ENCODE assay signal across 8 cellular contexts in the genomic region with DNA sequence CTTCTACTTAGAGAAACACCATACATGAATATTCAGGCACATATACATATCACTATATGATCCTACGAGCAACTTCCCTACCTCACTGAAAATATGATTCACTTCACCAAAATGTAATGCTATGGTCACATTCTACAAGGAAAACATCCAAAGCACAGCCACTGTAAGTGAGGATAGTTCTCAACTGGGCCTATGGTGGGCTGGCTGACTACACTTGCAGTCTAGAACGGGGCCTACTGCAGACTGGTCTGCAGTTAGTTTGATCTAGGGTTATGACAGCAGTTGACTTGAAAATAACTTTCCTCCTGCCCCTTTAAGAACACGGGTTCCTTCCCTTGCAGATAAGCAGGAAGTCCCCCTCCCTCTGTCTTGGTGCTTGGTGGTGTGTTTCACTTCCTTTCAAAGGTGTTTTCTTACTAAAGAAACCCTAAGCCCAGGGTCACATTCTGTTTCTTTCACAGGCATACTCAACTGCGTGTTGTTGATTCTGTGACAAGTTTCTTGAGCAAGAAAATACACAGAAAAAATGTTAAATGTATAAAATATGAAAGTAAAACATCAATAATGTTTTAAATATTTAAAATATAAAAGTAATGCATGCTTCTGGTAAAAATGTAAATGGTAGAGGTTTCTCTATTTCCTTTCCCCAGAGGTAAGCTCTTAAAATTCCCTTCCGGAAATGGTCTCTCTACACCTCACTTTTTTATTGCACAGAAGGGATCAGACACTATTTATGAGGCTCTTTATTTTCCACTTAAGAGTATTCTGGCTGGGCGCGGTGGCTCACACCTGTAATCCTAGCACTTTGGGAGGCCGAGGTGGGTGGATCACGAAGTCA. TPM values are rescaled to one million over a fixed set of nuclear protein-coding genes. Genes with fewer than 3 reads are reported as not detected.
A peak's percentile ranks its signal among the peaks of the same experiment; 100 is the strongest.
DNase-seq lines count a peak whose midpoint lies in the region; ATAC-seq, FAIRE-seq and TF ChIP-seq lines count a peak whose summit lies in the region.

No MANE protein-coding gene starts in this region.

- TF ChIP-seq CTCF in GM12865 (IDR thresholded peaks at IDR 0.05; ENCODE audit: insufficient read depth, low read depth, low read length, missing control alignments) = no peak
- TF ChIP-seq CTCF in endothelial cell (IDR thresholded peaks at IDR 0.05; ENCODE audit: unreplicated experiment) = no peak
- TF ChIP-seq CTCF in neural progenitor cell (IDR thresholded peaks at IDR 0.05) = no peak

- peak overlapping the region; percentile 67 for H3K4me3 ChIP-seq in GM12865 (ENCODE audit: low read depth, low read length)
- H3K4me3 ChIP-seq in HUES6 (ENCODE audit: low read depth, low read length) = no peak overlapping the region
- no peak overlapping the region for H3K4me3 ChIP-seq in neural progenitor cell

- H3K27me3 Mint-ChIP-seq in endothelial cell (ENCODE audit: unreplicated experiment) (no peaks in the 10 kb centered on the region), neural progenitor cell (ENCODE audit: insufficient read depth, low read depth) (no peaks in the 10 kb centered on the region)

- DNase-seq in GM12865 (ENCODE audit: low read depth) (peak; percentile 92), UCSD-AML1 (lab: John Stamatoyannopoulos, UW; ENCODE audit: unreplicated experiment) (peak; percentile 54), endothelial cell (ENCODE audit: low spot score) (no peak), neural progenitor cell (ENCODE audit: low spot score) (no peak), NCI-H2171 treated with DMSO at 0.1 percent for 48 hours (lab: John Stamatoyannopoulos, UW) (no peak), H54 (ENCODE audit: insufficient read length, low spot score) (no peak)

- H3K9me3 Mint-ChIP-seq in endothelial cell (ENCODE audit: unreplicated experiment) = no peaks in the 10 kb centered on the region
- peaks cover 12% of the 10 kb centered on the region for H3K9me3 Mint-ChIP-seq in neural progenitor cell

- no peak overlapping the region for H3K4me2 ChIP-seq in neural progenitor cell

- peaks cover 16% of the 10 kb centered on the region for H3K4me1 Mint-ChIP-seq in endothelial cell (ENCODE audit: unreplicated experiment)
- no peaks in the 10 kb centered on the region for H3K4me1 Mint-ChIP-seq in neural progenitor cell

- peaks cover 12% of the 10 kb centered on the region; the same call in 1 of the 2 replicates for H3K4me1 ChIP-seq in HUES6 (ENCODE audit: control insufficient read depth, insufficient read depth, low read length)
- no peaks in the 10 kb centered on the region for H3K4me1 ChIP-seq in neural progenitor cell

- H3K27ac ChIP-seq in HUES6 (ENCODE audit: low read depth, low read length) (peak overlapping the region; percentile 10; the same call in 1 of the 2 replicates), neural progenitor cell (no peak overlapping the region)

- peak; percentile 54 for ATAC-seq in GM21619 (IDR thresholded peaks at IDR 0.05; ENCODE audit: unreplicated experiment)

- H3K36me3 Mint-ChIP-seq in endothelial cell (ENCODE audit: low read depth, unreplicated experiment) (no peaks in the 10 kb centered on the region), neural progenitor cell (no peaks in the 10 kb centered on the region)

- peak overlapping the region; percentile 42 for H3K4me3 Mint-ChIP-seq in endothelial cell (ENCODE audit: unreplicated experiment)
- no peak overlapping the region for H3K4me3 Mint-ChIP-seq in neural progenitor cell

- TF ChIP-seq POLR2A in H54 (IDR thresholded peaks at IDR 0.05; ENCODE audit: low read depth, low read length) = no peak

- peaks cover 7% of the 10 kb centered on the region for H3K9me3 ChIP-seq in HUES6 (ENCODE audit: control insufficient read depth, insufficient read depth, low read depth, low read length)
- H3K9me3 ChIP-seq in neural progenitor cell (ENCODE audit: low read depth) = no peaks in the 10 kb centered on the region

- H3K27me3 ChIP-seq in HUES6 (ENCODE audit: control insufficient read depth, insufficient read depth, low read length) (no peaks in the 10 kb centered on the region), neural progenitor cell (no peaks in the 10 kb centered on the region)

- H3K9ac ChIP-seq in HUES6 (ENCODE audit: low read length) = no peak overlapping the region
- H3K9ac ChIP-seq in neural progenitor cell = no peak overlapping the region

- peak overlapping the region; percentile 89 for H3K27ac Mint-ChIP-seq in endothelial cell (ENCODE audit: unreplicated experiment)
- peak overlapping the region; percentile 40 for H3K27ac Mint-ChIP-seq in neural progenitor cell

- no peaks in the 10 kb centered on the region for H3K79me2 ChIP-seq in neural progenitor cell (ENCODE audit: low read depth)

- no peaks in the 10 kb centered on the region for H3F3A ChIP-seq in neural progenitor cell (ENCODE audit: low read depth)

- peak overlapping the region; percentile 68 for H2AFZ ChIP-seq in neural progenitor cell (replicated peaks)

- H3K36me3 ChIP-seq in HUES6 (ENCODE audit: control insufficient read depth, insufficient read depth, low read length) (no peaks in the 10 kb centered on the region), neural progenitor cell (no peaks in the 10 kb centered on the region)

- no peak for FAIRE-seq in H54 (lab: Jason Lieb, UNC)

- H4K20me1 ChIP-seq in neural progenitor cell (ENCODE audit: low read depth) = no peaks in the 10 kb centered on the region

RNA-seq across cellular contexts. Expression of a gene that starts 18.0 kb away (rescaled TPM):
- total RNA-seq in endothelial cell (ENCODE audit: unreplicated experiment) = 3,201 TPM
- 2,407 and 3,462 TPM in 2 replicates for total RNA-seq in neural progenitor cell (ENCODE audit: low replicate concordance)

RNA-seq across cellular contexts. Expression of a gene that starts 50.5 kb away (rescaled TPM):
- total RNA-seq in endothelial cell (ENCODE audit: unreplicated experiment) = not detected
- not detected in 2 replicates for total RNA-seq in neural progenitor cell (ENCODE audit: low replicate concordance)

Comparison
In these comparisons a context has a peak if more than half of its experiments do, and no peak if none do; other contexts are left out.
1. DNase-seq: peak in GM12865 (single experiment) and UCSD-AML1 (single experiment); none in endothelial cell (single experiment), neural progenitor cell (single experiment), NCI-H2171 treated with DMSO at 0.1 percent for 48 hours (single experiment) and H54 (single experiment).